In the genomic region with DNA sequence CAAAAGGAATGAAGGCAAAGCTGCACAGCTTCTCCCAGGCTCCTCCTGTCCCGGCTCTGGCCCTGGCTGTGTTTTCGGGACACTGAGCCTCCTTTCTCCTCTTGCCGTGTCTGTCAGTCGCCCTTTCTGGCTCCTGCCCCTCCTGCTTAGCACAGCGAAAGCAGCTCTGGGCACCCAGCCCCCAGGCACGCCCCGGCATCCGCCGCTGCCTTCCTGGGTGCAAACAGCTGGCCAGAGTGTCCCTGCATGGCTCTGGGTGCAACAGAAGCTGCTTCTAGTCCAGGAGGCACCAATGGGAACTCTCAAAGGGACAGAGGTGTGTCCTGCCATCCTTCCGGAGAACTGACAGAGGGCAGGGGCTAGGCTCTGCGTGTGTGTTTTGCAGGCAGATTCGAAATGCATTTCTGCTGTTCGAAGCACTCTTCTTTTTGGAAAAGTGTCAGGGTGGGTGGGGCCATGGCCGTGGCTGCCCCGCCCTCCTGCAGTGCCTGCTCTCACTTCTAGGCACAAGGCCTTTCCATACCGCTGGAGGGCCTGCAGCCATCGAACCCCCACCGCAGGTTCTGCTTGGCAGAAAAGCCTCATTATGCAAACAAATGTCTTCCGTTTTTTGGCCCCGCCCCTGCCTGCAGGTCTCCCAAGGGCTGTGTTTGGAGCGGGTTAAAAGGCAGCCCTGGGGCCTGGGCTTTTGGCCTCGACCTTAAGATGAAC, we compare ENCODE assay signal across 9 cellular contexts. TPM values are rescaled to one million over a fixed set of nuclear protein-coding genes. Genes with fewer than 3 reads are reported as not detected.
DNase-seq lines count a peak whose midpoint lies in the region; ATAC-seq, FAIRE-seq and TF ChIP-seq lines count a peak whose summit lies in the region.
"Had no signal": no experiment of that assay in that cellular context is flagged by ENCODE, and none has a peak within 500 bp of the region (broad histone marks: within the 10 kb centered on the region; RNA-seq: fewer than 3 reads in every experiment).

No MANE protein-coding gene starts in this region.

- no peak overlapping the region for H3K4me3 Mint-ChIP-seq in astrocyte (ENCODE audit: unreplicated experiment)

- no peaks in the 10 kb centered on the region for H3K27me3 Mint-ChIP-seq in astrocyte (ENCODE audit: low read depth, unreplicated experiment)

- H3K36me3 ChIP-seq in astrocyte (ENCODE audit: insufficient read depth, low read length), result no peaks in the 10 kb centered on the region
- H3K36me3 ChIP-seq: cardiac muscle cell had no signal

- no peaks in the 10 kb centered on the region for H3K9me3 ChIP-seq in astrocyte (ENCODE audit: insufficient read depth, low read depth, low read length)

- no peak overlapping the region for H3K4me3 ChIP-seq in astrocyte (ENCODE audit: insufficient read depth, low read depth, low read length)
- H3K4me3 ChIP-seq: cardiac muscle cell had no signal

- FAIRE-seq in astrocyte (lab: Jason Lieb, UNC), result no peak

- intact Hi-C loops in posterior vena cava (cut with DNase I), result no loop called here

- peak; percentile 83 for DNase-seq in DMS 273 (lab: John Stamatoyannopoulos, UW; ENCODE audit: unreplicated experiment)
- peak; percentile 92 for DNase-seq in NCI-H1694 (lab: John Stamatoyannopoulos, UW)
- DNase-seq in astrocyte (ENCODE audit: low read depth), result no peak
- peak; percentile 32 for DNase-seq in mucosa of gallbladder (ENCODE audit: low spot score)
- no peak for DNase-seq in posterior vena cava (ENCODE audit: low spot score)
- DNase-seq in GM19240 (ENCODE audit: insufficient read length, low spot score), result no peak

- no peak overlapping the region for H3K27ac Mint-ChIP-seq in astrocyte (ENCODE audit: unreplicated experiment)

- H2AFZ ChIP-seq in astrocyte (ENCODE audit: low read depth, low read length), result peak overlapping the region; percentile 50

- ATAC-seq in GM19395 (IDR thresholded peaks at IDR 0.05; ENCODE audit: unreplicated experiment) (peak; percentile 71), GM18909 (IDR thresholded peaks at IDR 0.05; ENCODE audit: poor library complexity, unreplicated experiment) (no peak)

- peaks cover 3% of the 10 kb centered on the region for H3K4me1 Mint-ChIP-seq in astrocyte (ENCODE audit: low read depth, unreplicated experiment)

- H3K4me2 ChIP-seq in astrocyte (ENCODE audit: low read length), result peak overlapping the region; percentile 8

- no peak overlapping the region for H3K27ac ChIP-seq in astrocyte (ENCODE audit: low read depth, low read length)
- H3K27ac ChIP-seq: cardiac muscle cell had no signal

- peaks cover 3% of the 10 kb centered on the region for H3K4me1 ChIP-seq in astrocyte (ENCODE audit: insufficient read depth, low read length)

- no peaks in the 10 kb centered on the region for H3K79me2 ChIP-seq in astrocyte (ENCODE audit: insufficient read depth, low read length)

- no peak overlapping the region for H3K9ac ChIP-seq in astrocyte (ENCODE audit: low read length)

- no peaks in the 10 kb centered on the region for H4K20me1 ChIP-seq in astrocyte (ENCODE audit: insufficient read depth, low read length)

- H3K36me3 Mint-ChIP-seq in astrocyte (ENCODE audit: low read depth, unreplicated experiment), result peaks cover 4% of the 10 kb centered on the region

- no peaks in the 10 kb centered on the region for H3K9me3 Mint-ChIP-seq in astrocyte (ENCODE audit: unreplicated experiment)

- TF ChIP-seq CTCF in astrocyte (IDR thresholded peaks at IDR 0.05; ENCODE audit: insufficient read depth, low read depth, low read length), result no peak

- no peaks in the 10 kb centered on the region for H3K27me3 ChIP-seq in astrocyte (ENCODE audit: insufficient read depth, low read length)
- H3K27me3 ChIP-seq: cardiac muscle cell had no signal

RNA-seq across cellular contexts. Expression of a gene that starts 15.5 kb away (rescaled TPM):
- total RNA-seq in astrocyte (43.0 and 54.3 TPM in 2 replicates), mucosa of gallbladder (3.6 TPM), posterior vena cava (1 to 10 TPM; 1.0 to 1.9 TPM)

RNA-seq across cellular contexts. Expression of a gene that starts 27.7 kb away (rescaled TPM):
- total RNA-seq in astrocyte (93.4 and 96.5 TPM in 2 replicates), mucosa of gallbladder (50.8 TPM), posterior vena cava (10 to 100 TPM; 27.7 to 29.4 TPM)

RNA-seq across cellular contexts. Expression of a gene that starts 29.3 kb away (rescaled TPM):
- 11.0 and 13.5 TPM in 2 replicates for total RNA-seq in astrocyte
- 8.2 TPM for total RNA-seq in mucosa of gallbladder
- 10 to 100 TPM in 1 of 2 donors, 1 to 10 TPM in 1; 9.6 to 10.9 TPM for total RNA-seq in posterior vena cava

RNA-seq across cellular contexts. Expression of a gene that starts 36.1 kb away (rescaled TPM):
- total RNA-seq in astrocyte (18.7 and 19.3 TPM in 2 replicates), mucosa of gallbladder (8.9 TPM), posterior vena cava (1 to 10 TPM; 5.0 to 8.0 TPM)

Comparison
In these comparisons a context has a peak if more than half of its experiments do, and no peak if none do; other contexts are left out.
1. DNase-seq: peak in DMS 273 (single experiment), NCI-H1694 (single experiment) and mucosa of gallbladder (single experiment); none in astrocyte (single experiment), posterior vena cava (single experiment) and GM19240 (single experiment).